Comparison of ENCODE assay signal across 10 cellular contexts in the genomic region with DNA sequence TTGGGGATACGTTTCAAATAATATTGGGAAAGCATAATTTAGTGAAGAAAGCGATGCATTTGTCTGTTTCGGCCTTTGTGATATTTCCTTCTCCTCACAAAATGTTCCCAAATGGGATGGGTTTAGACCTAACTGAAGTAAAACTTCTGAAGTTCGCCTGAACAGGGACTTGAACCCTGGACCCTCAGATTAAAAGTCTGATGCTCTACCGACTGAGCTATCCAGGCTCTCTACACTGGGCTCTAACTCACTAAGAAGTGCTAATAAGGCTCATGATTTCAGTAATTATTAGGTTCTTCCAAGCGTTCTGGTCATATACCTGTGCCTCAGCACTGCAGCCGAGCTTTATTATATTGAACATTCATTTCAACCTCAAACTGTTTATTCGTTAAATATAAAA.
DNase-seq lines count a peak whose midpoint lies in the region; ATAC-seq, FAIRE-seq and TF ChIP-seq lines count a peak whose summit lies in the region.
"Had no signal": no experiment of that assay in that cellular context is flagged by ENCODE, and none has a peak within 500 bp of the region (broad histone marks: within the 10 kb centered on the region; RNA-seq: fewer than 3 reads in every experiment).

No MANE protein-coding gene starts in this region.

- no peaks in the 10 kb centered on the region for H3K4me1 Mint-ChIP-seq in neural crest cell
- H3K4me1 Mint-ChIP-seq: naive B cell had no signal

- no peaks in the 10 kb centered on the region for H3K9me3 ChIP-seq in heart right ventricle

- 11 to 18% methylated on average over 8 of the region's 8 CpGs for WGBS in heart right ventricle, 2 donors

- intact Hi-C loops in heart right ventricle (cut with DNase I) = no loop called here

- TF ChIP-seq CTCF in LNCaP clone FGC (IDR thresholded peaks at IDR 0.05; ENCODE audit: control insufficient read depth, extremely low read depth, insufficient read depth) = no peak
- TF ChIP-seq CTCF in neural crest cell (conservative IDR thresholded peaks at IDR 0.05) = no peak
- no peak for TF ChIP-seq CTCF in heart right ventricle (IDR thresholded peaks at IDR 0.05)
- no peak for TF ChIP-seq CTCF in GM13977 (IDR thresholded peaks at IDR 0.05; ENCODE audit: extremely low read depth, insufficient read depth, missing control alignments)

- no peak overlapping the region for H3K4me3 Mint-ChIP-seq in neural crest cell
- H3K4me3 Mint-ChIP-seq: activated T-cell treated with anti-CD3 and anti-CD28 coated beads, Interleukin-2, amount 50 U/mL, for 72 hours; naive B cell had no signal

- H3K27me3 ChIP-seq in heart right ventricle = peaks cover 10 to 99% (median 83%) of the 10 kb centered on the region in 7 donors

- in situ Hi-C loops in GM13977 (cut with MboI; ENCODE audit: low pct_unique_long_range_greater_than_20kb, low sequenced_read_pairs, unreplicated experiment) = no loop called here

- DNase-seq in GM18507 (ENCODE audit: extremely low spot score, insufficient read length, low read depth) (no peak), LNCaP clone FGC (ENCODE audit: low read depth) (no peak), astrocyte of the hippocampus (ENCODE audit: low read depth, low spot score) (peak; percentile 52), neural crest cell (ENCODE audit: low read depth, low spot score) (peak; percentile 46), heart right ventricle (no peak), GM13977 (ENCODE audit: low spot score) (no peak)
- DNase-seq: activated T-cell treated with anti-CD3 and anti-CD28 coated beads, Interleukin-2, amount 50 U/mL, for 72 hours; naive B cell had no signal

- H3K27ac ChIP-seq in heart right ventricle = no peak overlapping the region

- no peaks in the 10 kb centered on the region for H3K9me3 Mint-ChIP-seq in neural crest cell
- H3K9me3 Mint-ChIP-seq: activated T-cell treated with anti-CD3 and anti-CD28 coated beads, Interleukin-2, amount 50 U/mL, for 72 hours had no signal

- H3K4me1 ChIP-seq in heart right ventricle = peaks cover 0 to 10% (median 0%) of the 10 kb centered on the region in 9 donors

- H3K36me3 ChIP-seq in heart right ventricle = no peaks in the 10 kb centered on the region

- ATAC-seq in heart right ventricle = no peak
- ATAC-seq in GM21367 (IDR thresholded peaks at IDR 0.05; ENCODE audit: unreplicated experiment) = no peak
- no peak for ATAC-seq in HG02623 (IDR thresholded peaks at IDR 0.05; ENCODE audit: unreplicated experiment)

- peak overlapping the region; percentile 64 for H3K4me3 ChIP-seq in LNCaP clone FGC (ENCODE audit: low read depth, low read length)
- no peak overlapping the region for H3K4me3 ChIP-seq in heart right ventricle

- H3K36me3 Mint-ChIP-seq in neural crest cell (ENCODE audit: low read depth) = no peaks in the 10 kb centered on the region
- H3K36me3 Mint-ChIP-seq: naive B cell had no signal

- no peak overlapping the region for H3K27ac Mint-ChIP-seq in neural crest cell (ENCODE audit: unreplicated experiment)
- H3K27ac Mint-ChIP-seq: activated T-cell treated with anti-CD3 and anti-CD28 coated beads, Interleukin-2, amount 50 U/mL, for 72 hours; naive B cell had no signal

- H3K27me3 Mint-ChIP-seq in neural crest cell (ENCODE audit: low read depth) = peaks cover 35% of the 10 kb centered on the region

- peak; percentile 49 for FAIRE-seq in GM18507 (lab: Jason Lieb, UNC)

Comparison
In these comparisons a context has a peak if more than half of its experiments do, and no peak if none do; other contexts are left out.
1. DNase-seq: peak in astrocyte of the hippocampus (single experiment) and neural crest cell (single experiment); none in GM18507 (single experiment), LNCaP clone FGC (single experiment), heart right ventricle (0 of 2) and GM13977 (single experiment).